8 cellular contexts compared by ENCODE assay signal in the genomic region with DNA sequence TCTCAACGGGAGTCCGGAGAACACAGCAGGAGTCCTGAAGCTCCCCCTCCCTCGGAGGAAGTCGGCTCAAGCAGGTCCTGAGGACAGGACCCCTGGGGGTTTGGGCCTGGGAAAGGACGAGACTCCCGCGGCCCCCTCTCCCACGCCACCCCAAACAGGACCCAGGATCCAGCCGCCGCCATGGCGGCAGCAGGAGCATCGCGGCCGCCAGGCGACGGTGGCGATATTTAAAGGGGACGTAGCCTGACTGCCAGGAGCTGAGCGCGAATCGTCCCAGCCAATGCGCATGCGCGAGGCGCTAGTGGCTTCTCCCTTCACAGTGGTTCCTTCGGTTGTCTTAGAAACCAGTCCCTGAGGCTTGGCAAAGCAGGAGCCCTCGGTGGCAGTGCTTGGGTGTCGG.
A peak's percentile ranks its signal among the peaks of the same experiment; 100 is the strongest.
DNase-seq lines count a peak whose midpoint lies in the region; ATAC-seq and TF ChIP-seq lines count a peak whose summit lies in the region.
"Not testable (repeated sequence)": the region's sequence is repeated elsewhere in the genome, so short reads cannot be mapped to it uniquely, and the experiment has no call there.

No MANE protein-coding gene starts in this region.

- not testable (repeated sequence) for H3K4me1 ChIP-seq in SJCRH30; skeletal muscle tissue (ENCODE audit: control insufficient read depth in 3 of 3, insufficient read depth in 3 of 3, low read length in 3 of 3); tibial artery

- H3K4me3 Mint-ChIP-seq in activated T-helper 1 cell treated with anti-CD3 and anti-CD28 coated beads, Interleukin-12 subunit alpha, Interleukin-12 subunit beta, Interleukin-2, Interleukin-4 antibody, amounts not matched to agents 30 ng/mL and 10 ng/mL and 1 ng/mL, durations not matched to agents 14 hours and 24 hours and 36 hours = peak overlapping the region; percentile 37

- not testable (repeated sequence) for TF ChIP-seq POLR2A in lower leg skin (IDR thresholded peaks at IDR 0.05)

- H3K4me3 ChIP-seq in GM12864 (ENCODE audit: low read depth, low read length) (peak overlapping the region; percentile 30; the same call in 1 of the 2 replicates), epithelial cell of esophagus (ENCODE audit: low read length) (peak overlapping the region; percentile 42), lower leg skin (ENCODE audit: low read depth, poor library complexity, severe bottlenecking) (peak overlapping the region; percentile 10), skeletal muscle tissue (ENCODE audit: low read length in 3 of 3) (peak overlapping the region in 1 of 3 donors; percentile 60), tibial artery (peak overlapping the region; percentile 48 to 53)
- H3K4me3 ChIP-seq in SJCRH30 = not testable (repeated sequence)

- not testable (repeated sequence) for H3K27me3 Mint-ChIP-seq in activated T-helper 1 cell treated with anti-CD3 and anti-CD28 coated beads, Interleukin-12 subunit alpha, Interleukin-12 subunit beta, Interleukin-2, Interleukin-4 antibody, amounts not matched to agents 30 ng/mL and 10 ng/mL and 1 ng/mL, durations not matched to agents 14 hours and 24 hours and 36 hours (ENCODE audit: insufficient read depth)

- peaks cover 31% of the 10 kb centered on the region for H3K9me3 Mint-ChIP-seq in activated T-helper 1 cell treated with anti-CD3 and anti-CD28 coated beads, Interleukin-12 subunit alpha, Interleukin-12 subunit beta, Interleukin-2, Interleukin-4 antibody, amounts not matched to agents 30 ng/mL and 10 ng/mL and 1 ng/mL, durations not matched to agents 14 hours and 24 hours and 36 hours

- not testable (repeated sequence) for H3K9me3 ChIP-seq in SJCRH30 (replicated peaks); skeletal muscle tissue (ENCODE audit: control insufficient read depth in 3 of 3, low read length in 3 of 3); tibial artery

- H3K36me3 Mint-ChIP-seq in activated T-helper 1 cell treated with anti-CD3 and anti-CD28 coated beads, Interleukin-12 subunit alpha, Interleukin-12 subunit beta, Interleukin-2, Interleukin-4 antibody, amounts not matched to agents 30 ng/mL and 10 ng/mL and 1 ng/mL, durations not matched to agents 14 hours and 24 hours and 36 hours (ENCODE audit: low read depth) = not testable (repeated sequence)

- intact Hi-C loops in activated T-helper 1 cell treated with anti-CD3 and anti-CD28 coated beads, Interleukin-12 subunit alpha, Interleukin-12 subunit beta, Interleukin-2, Interleukin-4 antibody, amounts not matched to agents 30 ng/mL and 10 ng/mL and 1 ng/mL, durations not matched to agents 14 hours and 24 hours and 36 hours (cut with micrococcal nuclease); lower leg skin (cut with DNase I; ENCODE audit: low total_unique reads); tibial artery (cut with DNase I; ENCODE audit: low total_unique reads): not testable (repeated sequence)

- DNase-seq in GM12864 (ENCODE audit: low read depth) (peak; percentile 53), SJCRH30 (peak; percentile 66 to 76), epithelial cell of esophagus (ENCODE audit: low read depth) (peak; percentile 71), lower leg skin (ENCODE audit: low spot score in 2 of 2) (peak; percentile 58 to 93), tibial artery (peak; percentile 74 to 91)
- DNase-seq in activated T-helper 1 cell treated with anti-CD3 and anti-CD28 coated beads, Interleukin-12 subunit alpha, Interleukin-12 subunit beta, Interleukin-2, Interleukin-4 antibody, amounts not matched to agents 30 ng/mL and 10 ng/mL and 1 ng/mL, durations not matched to agents 14 hours and 24 hours and 36 hours (ENCODE audit: low spot score) = peak; percentile 57

- H3K4me1 Mint-ChIP-seq in activated T-helper 1 cell treated with anti-CD3 and anti-CD28 coated beads, Interleukin-12 subunit alpha, Interleukin-12 subunit beta, Interleukin-2, Interleukin-4 antibody, amounts not matched to agents 30 ng/mL and 10 ng/mL and 1 ng/mL, durations not matched to agents 14 hours and 24 hours and 36 hours (ENCODE audit: low read depth) = not testable (repeated sequence)

- H3K9ac ChIP-seq in skeletal muscle tissue (ENCODE audit: low read depth in 1 of 3, low read length in 3 of 3) = peak overlapping the region in 2 of 3 donors; percentile 32 to 64

- H3K27me3 ChIP-seq in SJCRH30; skeletal muscle tissue (ENCODE audit: control insufficient read depth in 3 of 3, insufficient read depth in 3 of 3, low read length in 3 of 3); tibial artery: not testable (repeated sequence)

- H3K27ac Mint-ChIP-seq in activated T-helper 1 cell treated with anti-CD3 and anti-CD28 coated beads, Interleukin-12 subunit alpha, Interleukin-12 subunit beta, Interleukin-2, Interleukin-4 antibody, amounts not matched to agents 30 ng/mL and 10 ng/mL and 1 ng/mL, durations not matched to agents 14 hours and 24 hours and 36 hours = not testable (repeated sequence)

- H3K27ac ChIP-seq in SJCRH30; skeletal muscle tissue (ENCODE audit: low read depth, low read length): not testable (repeated sequence)
- peak overlapping the region; percentile 62 for H3K27ac ChIP-seq in tibial artery

- peak; percentile 93 for ATAC-seq in HG02885 (IDR thresholded peaks at IDR 0.05; ENCODE audit: poor library complexity, unreplicated experiment)

- WGBS in lower leg skin, 2 donors = 50 to 73% methylated on average over 28 of the region's 28 CpGs

- H3K36me3 ChIP-seq in SJCRH30; skeletal muscle tissue (ENCODE audit: control insufficient read depth in 3 of 3, insufficient read depth in 3 of 3, low read length in 3 of 3); tibial artery: not testable (repeated sequence)

- not testable (repeated sequence) for TF ChIP-seq CTCF in GM12864 (IDR thresholded peaks at IDR 0.05; ENCODE audit: low read depth, low read length, missing control alignments); lower leg skin (IDR thresholded peaks at IDR 0.05); tibial artery (IDR thresholded peaks at IDR 0.05)
- peak; percentile 2 for TF ChIP-seq CTCF in epithelial cell of esophagus (IDR thresholded peaks at IDR 0.05; ENCODE audit: insufficient read depth, low read depth, low read length, missing control alignments)
